17 cellular contexts compared by ENCODE assay signal in the genomic region with DNA sequence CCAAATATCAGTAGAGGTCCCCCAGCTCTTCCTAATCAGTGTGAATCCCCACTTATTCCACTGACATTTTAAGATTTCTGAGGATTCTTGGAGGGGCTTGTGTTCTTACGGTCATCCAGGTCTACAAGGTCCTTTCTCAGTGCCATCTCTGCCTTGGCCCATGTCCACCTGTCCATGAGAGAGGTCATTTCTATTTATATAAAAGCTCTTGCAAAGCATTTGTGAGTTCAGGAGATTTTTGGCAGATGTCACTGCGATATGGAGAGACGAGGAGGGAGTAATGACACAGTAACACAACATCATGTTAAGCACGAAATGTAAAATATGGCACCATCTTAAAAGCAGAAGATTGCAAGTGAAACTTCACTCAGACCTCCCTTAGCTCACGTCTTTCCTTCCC.
DNase-seq lines count a peak whose midpoint lies in the region; ATAC-seq, FAIRE-seq and TF ChIP-seq lines count a peak whose summit lies in the region.
"Had no signal": no experiment of that assay in that cellular context is flagged by ENCODE, and none has a peak within 500 bp of the region (broad histone marks: within the 10 kb centered on the region; RNA-seq: fewer than 3 reads in every experiment).

No MANE protein-coding gene starts in this region.

- DNase-seq in K562 (ENCODE audit: extremely low read depth in 1 of 4, low spot score in 3 of 4) = no peak
- no peak for DNase-seq in endothelial cell of umbilical vein (ENCODE audit: low read depth, low spot score)
- DNase-seq in adrenal gland = no peak
- no peak for DNase-seq in D341Med (ENCODE audit: low spot score)
- DNase-seq in activated CD4-positive, CD25-positive, alpha-beta regulatory T cell (lab: John Stamatoyannopoulos, UW) = no peak
- DNase-seq: Calu3; CD4-positive, alpha-beta memory T cell; COR-L47; DMS153; DND-41; H7; HCEC 1CT had no signal

- H3K79me2 ChIP-seq in K562 (ENCODE audit: control insufficient read depth, insufficient read depth, low read length) = no peaks in the 10 kb centered on the region
- no peaks in the 10 kb centered on the region for H3K79me2 ChIP-seq in endothelial cell of umbilical vein (ENCODE audit: control insufficient read depth, insufficient read depth, low read length)
- H3K79me2 ChIP-seq in parathyroid adenoma = no peaks in the 10 kb centered on the region

- H4K20me1 ChIP-seq in K562 (replicated peaks; ENCODE audit: control insufficient read depth, insufficient read depth, low read length) (no peaks in the 10 kb centered on the region), endothelial cell of umbilical vein (replicated peaks; ENCODE audit: control insufficient read depth, extremely low read depth, insufficient read depth, low read length) (no peaks in the 10 kb centered on the region)

- FAIRE-seq in K562 (lab: Jason Lieb, UNC) = no peak
- no peak for FAIRE-seq in endothelial cell of umbilical vein (lab: Jason Lieb, UNC)
- FAIRE-seq: G401.6, GM12892, H1 had no signal

- H3K27me3 ChIP-seq in K562 (ENCODE audit: control insufficient read depth in 2 of 2, insufficient read depth in 2 of 2, low read length in 2 of 2) (no peaks in the 10 kb centered on the region), endothelial cell of umbilical vein (ENCODE audit: control insufficient read depth in 2 of 2, insufficient read depth in 2 of 2, low read length in 2 of 2) (no peaks in the 10 kb centered on the region), parathyroid adenoma (ENCODE audit: control insufficient read depth, insufficient read depth, low read length) (no peaks in the 10 kb centered on the region), skeletal muscle tissue (ENCODE audit: control insufficient read depth in 3 of 3, insufficient read depth in 3 of 3, low read length in 3 of 3) (no peaks in the 10 kb centered on the region), adrenal gland (no peaks in the 10 kb centered on the region)

- intact Hi-C loops in K562 (cut with micrococcal nuclease) = no loop called here
- intact Hi-C loops in endothelial cell of umbilical vein (cut with micrococcal nuclease) = loop anchor here (1.0 kb wide), 1 partner anchor 12 kb away; no protein-coding TSS in a partner anchor
- intact Hi-C loops in adrenal gland (cut with DNase I) = no loop called here

- no TSS peak for BruUV-seq in K562 (replicated peaks; lab: Mats Ljungman, UMichigan)
- no TSS peak for BruUV-seq in endothelial cell of umbilical vein (replicated peaks; lab: Mats Ljungman, UMichigan)

- POLR2A ChIA-PET in K562 (lab: Yijun Ruan, JAX) = interaction anchor here (1.1 kb wide), 1 partner anchor 13 kb away, joined by 3 read pairs; no protein-coding TSS in a partner anchor
- POLR2A ChIA-PET in endothelial cell of umbilical vein (lab: Charles Lee) = no interaction called here

- TF ChIP-seq POLR2A in K562 (conservative IDR thresholded peaks at IDR 0.05) (no peak), endothelial cell of umbilical vein (IDR thresholded peaks at IDR 0.05; ENCODE audit: low read depth, low read length) (no peak), adrenal gland (IDR thresholded peaks at IDR 0.05) (no peak)

- no peak overlapping the region for H3K4me2 ChIP-seq in K562 (ENCODE audit: insufficient read depth, low read length)
- H3K4me2 ChIP-seq in endothelial cell of umbilical vein (ENCODE audit: insufficient read depth, low read length) = no peak overlapping the region
- no peak overlapping the region for H3K4me2 ChIP-seq in parathyroid adenoma (ENCODE audit: low read length)

- no peaks in the 10 kb centered on the region for H3K9me3 ChIP-seq in K562 (replicated peaks; ENCODE audit: control insufficient read depth, insufficient read depth, low read depth, low read length)
- no peaks in the 10 kb centered on the region for H3K9me3 ChIP-seq in endothelial cell of umbilical vein (replicated peaks; ENCODE audit: control insufficient read depth, insufficient read depth, low read length)
- no peaks in the 10 kb centered on the region for H3K9me3 ChIP-seq in parathyroid adenoma (ENCODE audit: control insufficient read depth, low read length)
- H3K9me3 ChIP-seq in skeletal muscle tissue (ENCODE audit: control insufficient read depth in 3 of 3, low read length in 3 of 3) = no peaks in the 10 kb centered on the region
- H3K9me3 ChIP-seq in adrenal gland (replicated peaks in 1 of 3) = no peaks in the 10 kb centered on the region

- no peak for TF ChIP-seq CTCF in K562 (IDR thresholded peaks at IDR 0.05 in 2 of 3, conservative IDR thresholded peaks at IDR 0.05 in 1 of 3; ENCODE audit: insufficient read depth in 2 of 3, low read depth in 1 of 3, low read length in 3 of 3)
- TF ChIP-seq CTCF in endothelial cell of umbilical vein (IDR thresholded peaks at IDR 0.05; ENCODE audit: extremely low read depth in 1 of 2, insufficient read depth in 1 of 2, low read depth in 1 of 2, low read length in 2 of 2) = no peak
- no peak for TF ChIP-seq CTCF in parathyroid adenoma (IDR thresholded peaks at IDR 0.05)
- no peak for TF ChIP-seq CTCF in adrenal gland (IDR thresholded peaks at IDR 0.05)

- no peaks in the 10 kb centered on the region for H3K36me3 ChIP-seq in K562 (ENCODE audit: control insufficient read depth, insufficient read depth, low read length)
- no peaks in the 10 kb centered on the region for H3K36me3 ChIP-seq in endothelial cell of umbilical vein (ENCODE audit: control insufficient read depth in 2 of 2, extremely low read depth in 1 of 2, insufficient read depth in 2 of 2, low read length in 2 of 2)
- H3K36me3 ChIP-seq in parathyroid adenoma (ENCODE audit: control insufficient read depth, insufficient read depth, low read length) = no peaks in the 10 kb centered on the region
- H3K36me3 ChIP-seq in skeletal muscle tissue (ENCODE audit: control insufficient read depth in 3 of 3, insufficient read depth in 3 of 3, low read length in 3 of 3) = no peaks in the 10 kb centered on the region
- no peaks in the 10 kb centered on the region for H3K36me3 ChIP-seq in adrenal gland (replicated peaks in 1 of 2)

- H3K27ac ChIP-seq in K562 (ENCODE audit: extremely low read depth, low read depth, low read length) (no peak overlapping the region), endothelial cell of umbilical vein (ENCODE audit: insufficient read depth, low read depth, low read length) (no peak overlapping the region), parathyroid adenoma (peak overlapping the region; percentile 81), skeletal muscle tissue (ENCODE audit: low read depth, low read length) (peak overlapping the region; percentile 31), adrenal gland (no peak overlapping the region)

- TF ChIP-seq RAD21 in K562 (CRISPR knock-in tag; conservative IDR thresholded peaks at IDR 0.05 in 1 of 2, IDR thresholded peaks at IDR 0.05 in 1 of 2) = no peak

- no peaks in the 10 kb centered on the region for H3K9me1 ChIP-seq in K562 (ENCODE audit: control insufficient read depth, insufficient read depth, low read length)
- no peaks in the 10 kb centered on the region for H3K9me1 ChIP-seq in endothelial cell of umbilical vein (replicated peaks; ENCODE audit: control insufficient read depth, extremely low read depth, insufficient read depth, low read length)

- no peak for TF ChIP-seq EP300 in K562 (IDR thresholded peaks at IDR 0.05; ENCODE audit: low read length)

- H3K9ac ChIP-seq in K562 (ENCODE audit: insufficient read depth in 1 of 2, low read depth in 2 of 2, low read length in 2 of 2) (no peak overlapping the region), endothelial cell of umbilical vein (replicated peaks; ENCODE audit: extremely low read depth, insufficient read depth, low read length) (no peak overlapping the region), parathyroid adenoma (no peak overlapping the region), skeletal muscle tissue (ENCODE audit: low read depth in 1 of 3, low read length in 3 of 3) (peak overlapping the region in 1 of 3 donors; percentile 11)

- 33% methylated on average over 5 of the region's 5 CpGs for WGBS in K562 (ENCODE audit: insufficient coverage, low coverage, missing lambda C conversion rate)
- 66 to 72% (median 70%) methylated on average over 5 of the region's 5 CpGs for WGBS in adrenal gland, 4 donors

- H2AFZ ChIP-seq in K562 (ENCODE audit: low read depth, low read length) (peak overlapping the region; percentile 9; the same call in 1 of the 2 replicates), endothelial cell of umbilical vein (ENCODE audit: low read depth, low read length) (peak overlapping the region; percentile 24), parathyroid adenoma (peak overlapping the region; percentile 36)

- no peak for ATAC-seq in K562

- dilution Hi-C loops in endothelial cell of umbilical vein (cut with MboI; ENCODE audit: extremely low pct_ligation_motif_present, low sequenced_read_pairs) = no loop called here

- H3K4me1 ChIP-seq in K562 (replicated peaks in 1 of 2; ENCODE audit: control insufficient read depth in 2 of 2, insufficient read depth in 2 of 2, low read length in 2 of 2) (peaks cover 0 to 3% of the 10 kb centered on the region in 2 experiments; a peak in 2 of 5 replicates), endothelial cell of umbilical vein (ENCODE audit: control insufficient read depth, extremely low read depth, insufficient read depth, low read length) (peaks cover 16% of the 10 kb centered on the region), parathyroid adenoma (peaks cover 25% of the 10 kb centered on the region), skeletal muscle tissue (ENCODE audit: control insufficient read depth in 3 of 3, insufficient read depth in 3 of 3, low read length in 3 of 3) (peaks cover 10 to 24% (median 18%) of the 10 kb centered on the region in 3 donors), adrenal gland (replicated peaks in 1 of 2) (no peaks in the 10 kb centered on the region)

- CTCF ChIA-PET in K562 (lab: Yijun Ruan, JAX; ENCODE audit: low intra/inter-chr PET ratio) = no interaction called here
- CTCF ChIA-PET in endothelial cell of umbilical vein (lab: Charles Lee) = interaction anchor here (0.8 to 1.2 kb wide), 4 partner anchors 11 to 512 kb away, joined by 3 to 5 read pairs (median 4); no protein-coding TSS in a partner anchor

- H3K4me3 ChIP-seq in K562 (no peak overlapping the region), endothelial cell of umbilical vein (replicated peaks in 1 of 3; ENCODE audit: insufficient read depth in 1 of 3, low read depth in 1 of 3, low read length in 3 of 3) (no peak overlapping the region), parathyroid adenoma (ENCODE audit: low read depth, low read length) (no peak overlapping the region), skeletal muscle tissue (ENCODE audit: low read length in 3 of 3) (peak overlapping the region in 1 of 3 donors; percentile 28), adrenal gland (no peak overlapping the region)

- in situ Hi-C loops in K562 (cut with MboI) = no loop called here

TF ChIP-seq in K562, 482 proteins besides CTCF, POLR2A, EP300 and RAD21 (continues in another document):
- no peak for TF ChIP-seq ZNF696 (CRISPR knock-in tag; conservative IDR thresholded peaks at IDR 0.05)
- TF ChIP-seq NBN (IDR thresholded peaks at IDR 0.05; ENCODE audit: low read depth) = no peak
- no peak for TF ChIP-seq STAT5A (IDR thresholded peaks at IDR 0.05; ENCODE audit: borderline replicate concordance, low read length)

TF ChIP-seq in endothelial cell of umbilical vein, 7 proteins besides CTCF, POLR2A, EP300 and RAD21 (continues in another document):
- TF ChIP-seq JUN (IDR thresholded peaks at IDR 0.05; ENCODE audit: borderline replicate concordance, insufficient read depth, insufficient read length, low read depth) = no peak
- TF ChIP-seq FOS (IDR thresholded peaks at IDR 0.05; ENCODE audit: borderline replicate concordance, insufficient read depth, low read length) = no peak

Comparison
In these comparisons a context has a peak if more than half of its experiments do, and no peak if none do; other contexts are left out.
1. H3K27ac ChIP-seq: peak in parathyroid adenoma (single experiment) and skeletal muscle tissue (single experiment); none in K562 (single experiment), endothelial cell of umbilical vein (single experiment) and adrenal gland (0 of 5).
2. Peak in every context shown above with its lines, with median percentiles within 50 percentile points of each other: H2AFZ ChIP-seq.